Comparison of ENCODE assay signal across 1 cellular context in the genomic region with DNA sequence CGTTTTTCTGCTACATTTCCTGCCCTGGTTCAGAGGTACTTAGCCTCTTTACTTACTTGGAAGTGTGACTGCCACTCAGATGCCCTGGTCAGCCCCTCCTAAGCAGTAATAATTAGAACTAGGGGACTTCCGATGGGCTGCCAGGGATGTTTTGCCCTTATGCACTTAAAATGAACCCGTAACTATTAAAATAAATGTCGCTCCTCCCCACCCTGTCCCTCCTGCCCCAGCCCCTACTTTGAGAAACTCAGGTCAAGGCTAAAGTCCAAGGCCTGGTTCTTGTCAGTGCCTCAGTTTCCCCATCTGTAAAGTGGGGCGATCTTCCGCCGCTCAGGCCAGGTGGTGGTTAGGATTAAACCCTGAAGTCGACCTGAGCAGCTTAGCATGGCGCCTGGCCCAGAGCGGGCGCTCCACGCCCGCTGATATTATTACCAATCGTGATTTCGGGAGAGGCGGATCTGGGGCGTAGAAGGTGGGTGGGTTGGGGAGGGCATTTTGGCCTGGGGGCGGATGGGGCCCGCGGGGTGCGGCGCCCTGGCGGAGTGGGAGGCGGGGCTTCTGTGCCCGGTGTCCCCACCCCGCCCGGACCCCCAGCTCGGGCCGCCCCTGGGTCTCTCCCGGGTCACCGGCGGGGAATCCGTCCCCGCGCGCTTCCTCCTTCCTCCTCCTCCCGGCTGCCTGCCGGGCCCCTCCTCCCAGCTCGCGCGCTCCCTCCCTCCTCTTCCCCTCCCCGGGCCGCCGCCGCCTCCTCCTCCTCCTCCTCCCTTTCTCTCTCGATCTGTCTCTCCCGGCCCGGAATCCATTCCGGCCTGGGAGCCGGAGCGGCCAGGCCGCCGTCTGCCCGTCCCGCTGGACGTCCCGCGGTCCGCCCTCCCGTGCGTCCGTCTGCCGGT.
TF ChIP-seq lines count a peak whose summit lies in the region.

A gene (plus strand): TSS at position 802 of the 893 bp plus-strand sequence. CDS start 38,014 bp downstream, outside the sequence.

TF ChIP-seq in HepG2, 621 proteins besides CTCF, POLR2A, EP300 and RAD21 (continued from another document and continues in another):
- TF ChIP-seq, protein P1, sequence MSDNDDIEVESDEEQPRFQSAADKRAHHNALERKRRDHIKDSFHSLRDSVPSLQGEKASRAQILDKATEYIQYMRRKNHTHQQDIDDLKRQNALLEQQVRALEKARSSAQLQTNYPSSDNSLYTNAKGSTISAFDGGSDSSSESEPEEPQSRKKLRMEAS (IDR thresholded peaks at IDR 0.05) = peak; percentile 36; the same call in 1 of the 2 replicates
- no peak for TF ChIP-seq ZNF678 (CRISPR knock-in tag; IDR thresholded peaks at IDR 0.05)
- no peak for TF ChIP-seq ZNF569 (CRISPR knock-in tag; IDR thresholded peaks at IDR 0.05; ENCODE audit: borderline replicate concordance)
- TF ChIP-seq ZFYVE20 (CRISPR knock-in tag; IDR thresholded peaks at IDR 0.05; ENCODE audit: borderline replicate concordance, low read depth) = peak; percentile 77; the same call in 1 of the 2 replicates
- 0 out of 2 replicates have a peak, but pooled peaks have one; percentile 17 for TF ChIP-seq ZNF335 (CRISPR knock-in tag; IDR thresholded peaks at IDR 0.05)
- TF ChIP-seq CBFB (CRISPR knock-in tag; IDR thresholded peaks at IDR 0.05) = 0 out of 2 replicates have a peak, but pooled peaks have one; percentile 46
- peak in 1 of 2 experiments; percentile 49; a peak in 2 of 4 replicates for TF ChIP-seq KLF16 (CRISPR knock-in tag; IDR thresholded peaks at IDR 0.05)
- no peak for TF ChIP-seq ATAD3A (CRISPR knock-in tag; IDR thresholded peaks at IDR 0.05)
- no peak for TF ChIP-seq ZBTB21 (CRISPR knock-in tag; IDR thresholded peaks at IDR 0.05)
- TF ChIP-seq ELF4 (CRISPR knock-in tag; IDR thresholded peaks at IDR 0.05; ENCODE audit: borderline replicate concordance) = peak; percentile 34; the same call in 1 of the 2 replicates
- peak; percentile 89 for TF ChIP-seq ZNF883 (CRISPR knock-in tag; IDR thresholded peaks at IDR 0.05; ENCODE audit: not compliant biosample characterization)
- TF ChIP-seq MED13 (CRISPR knock-in tag; IDR thresholded peaks at IDR 0.05) = no peak; the same call in 1 of the 2 replicates
- TF ChIP-seq NR3C1 (CRISPR knock-in tag; IDR thresholded peaks at IDR 0.05) = no peak
- TF ChIP-seq SP4 (CRISPR knock-in tag; IDR thresholded peaks at IDR 0.05) = 0 out of 2 replicates have a peak, but pooled peaks have one; percentile 39
- TF ChIP-seq PTBP1 (IDR thresholded peaks at IDR 0.05; ENCODE audit: low read depth, low read length, poor library complexity, severe bottlenecking) = peak; percentile 87
- TF ChIP-seq, protein P2, sequence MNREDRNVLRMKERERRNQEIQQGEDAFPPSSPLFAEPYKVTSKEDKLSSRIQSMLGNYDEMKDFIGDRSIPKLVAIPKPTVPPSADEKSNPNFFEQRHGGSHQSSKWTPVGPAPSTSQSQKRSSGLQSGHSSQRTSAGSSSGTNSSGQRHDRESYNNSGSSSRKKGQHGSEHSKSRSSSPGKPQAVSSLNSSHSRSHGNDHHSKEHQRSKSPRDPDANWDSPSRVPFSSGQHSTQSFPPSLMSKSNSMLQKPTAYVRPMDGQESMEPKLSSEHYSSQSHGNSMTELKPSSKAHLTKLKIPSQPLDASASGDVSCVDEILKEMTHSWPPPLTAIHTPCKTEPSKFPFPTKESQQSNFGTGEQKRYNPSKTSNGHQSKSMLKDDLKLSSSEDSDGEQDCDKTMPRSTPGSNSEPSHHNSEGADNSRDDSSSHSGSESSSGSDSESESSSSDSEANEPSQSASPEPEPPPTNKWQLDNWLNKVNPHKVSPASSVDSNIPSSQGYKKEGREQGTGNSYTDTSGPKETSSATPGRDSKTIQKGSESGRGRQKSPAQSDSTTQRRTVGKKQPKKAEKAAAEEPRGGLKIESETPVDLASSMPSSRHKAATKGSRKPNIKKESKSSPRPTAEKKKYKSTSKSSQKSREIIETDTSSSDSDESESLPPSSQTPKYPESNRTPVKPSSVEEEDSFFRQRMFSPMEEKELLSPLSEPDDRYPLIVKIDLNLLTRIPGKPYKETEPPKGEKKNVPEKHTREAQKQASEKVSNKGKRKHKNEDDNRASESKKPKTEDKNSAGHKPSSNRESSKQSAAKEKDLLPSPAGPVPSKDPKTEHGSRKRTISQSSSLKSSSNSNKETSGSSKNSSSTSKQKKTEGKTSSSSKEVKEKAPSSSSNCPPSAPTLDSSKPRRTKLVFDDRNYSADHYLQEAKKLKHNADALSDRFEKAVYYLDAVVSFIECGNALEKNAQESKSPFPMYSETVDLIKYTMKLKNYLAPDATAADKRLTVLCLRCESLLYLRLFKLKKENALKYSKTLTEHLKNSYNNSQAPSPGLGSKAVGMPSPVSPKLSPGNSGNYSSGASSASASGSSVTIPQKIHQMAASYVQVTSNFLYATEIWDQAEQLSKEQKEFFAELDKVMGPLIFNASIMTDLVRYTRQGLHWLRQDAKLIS (CRISPR knock-in tag; IDR thresholded peaks at IDR 0.05) = no peak; the same call in 1 of the 2 replicates
- TF ChIP-seq CHCHD3 (CRISPR knock-in tag; IDR thresholded peaks at IDR 0.05) = no peak
- TF ChIP-seq SRF (IDR thresholded peaks at IDR 0.05; ENCODE audit: low read depth, low read length) = no peak
- TF ChIP-seq, protein P3, sequence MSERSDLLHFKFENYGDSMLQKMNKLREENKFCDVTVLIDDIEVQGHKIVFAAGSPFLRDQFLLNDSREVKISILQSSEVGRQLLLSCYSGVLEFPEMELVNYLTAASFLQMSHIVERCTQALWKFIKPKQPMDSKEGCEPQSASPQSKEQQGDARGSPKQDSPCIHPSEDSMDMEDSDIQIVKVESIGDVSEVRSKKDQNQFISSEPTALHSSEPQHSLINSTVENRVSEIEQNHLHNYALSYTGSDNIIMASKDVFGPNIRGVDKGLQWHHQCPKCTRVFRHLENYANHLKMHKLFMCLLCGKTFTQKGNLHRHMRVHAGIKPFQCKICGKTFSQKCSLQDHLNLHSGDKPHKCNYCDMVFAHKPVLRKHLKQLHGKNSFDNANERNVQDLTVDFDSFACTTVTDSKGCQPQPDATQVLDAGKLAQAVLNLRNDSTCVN (CRISPR knock-in tag; IDR thresholded peaks at IDR 0.05; ENCODE audit: borderline replicate concordance) = no peak
- TF ChIP-seq ELF3 (CRISPR knock-in tag; IDR thresholded peaks at IDR 0.05) = peak; percentile 90
- peak; percentile 5; the same call in 1 of the 2 replicates for TF ChIP-seq HNF4G (IDR thresholded peaks at IDR 0.05; ENCODE audit: borderline replicate concordance, low read depth, low read length)
- no peak for TF ChIP-seq HNF4G (CRISPR knock-in tag; IDR thresholded peaks at IDR 0.05; ENCODE audit: borderline replicate concordance, low read depth)
- TF ChIP-seq CC2D1A (CRISPR knock-in tag; IDR thresholded peaks at IDR 0.05) = no peak
- TF ChIP-seq ZNF644 (CRISPR knock-in tag; IDR thresholded peaks at IDR 0.05; ENCODE audit: low read depth) = no peak
- peak; percentile 71; the same call in 1 of the 2 replicates for TF ChIP-seq NFKB2 (CRISPR knock-in tag; IDR thresholded peaks at IDR 0.05; ENCODE audit: borderline replicate concordance)
- TF ChIP-seq, protein P4, sequence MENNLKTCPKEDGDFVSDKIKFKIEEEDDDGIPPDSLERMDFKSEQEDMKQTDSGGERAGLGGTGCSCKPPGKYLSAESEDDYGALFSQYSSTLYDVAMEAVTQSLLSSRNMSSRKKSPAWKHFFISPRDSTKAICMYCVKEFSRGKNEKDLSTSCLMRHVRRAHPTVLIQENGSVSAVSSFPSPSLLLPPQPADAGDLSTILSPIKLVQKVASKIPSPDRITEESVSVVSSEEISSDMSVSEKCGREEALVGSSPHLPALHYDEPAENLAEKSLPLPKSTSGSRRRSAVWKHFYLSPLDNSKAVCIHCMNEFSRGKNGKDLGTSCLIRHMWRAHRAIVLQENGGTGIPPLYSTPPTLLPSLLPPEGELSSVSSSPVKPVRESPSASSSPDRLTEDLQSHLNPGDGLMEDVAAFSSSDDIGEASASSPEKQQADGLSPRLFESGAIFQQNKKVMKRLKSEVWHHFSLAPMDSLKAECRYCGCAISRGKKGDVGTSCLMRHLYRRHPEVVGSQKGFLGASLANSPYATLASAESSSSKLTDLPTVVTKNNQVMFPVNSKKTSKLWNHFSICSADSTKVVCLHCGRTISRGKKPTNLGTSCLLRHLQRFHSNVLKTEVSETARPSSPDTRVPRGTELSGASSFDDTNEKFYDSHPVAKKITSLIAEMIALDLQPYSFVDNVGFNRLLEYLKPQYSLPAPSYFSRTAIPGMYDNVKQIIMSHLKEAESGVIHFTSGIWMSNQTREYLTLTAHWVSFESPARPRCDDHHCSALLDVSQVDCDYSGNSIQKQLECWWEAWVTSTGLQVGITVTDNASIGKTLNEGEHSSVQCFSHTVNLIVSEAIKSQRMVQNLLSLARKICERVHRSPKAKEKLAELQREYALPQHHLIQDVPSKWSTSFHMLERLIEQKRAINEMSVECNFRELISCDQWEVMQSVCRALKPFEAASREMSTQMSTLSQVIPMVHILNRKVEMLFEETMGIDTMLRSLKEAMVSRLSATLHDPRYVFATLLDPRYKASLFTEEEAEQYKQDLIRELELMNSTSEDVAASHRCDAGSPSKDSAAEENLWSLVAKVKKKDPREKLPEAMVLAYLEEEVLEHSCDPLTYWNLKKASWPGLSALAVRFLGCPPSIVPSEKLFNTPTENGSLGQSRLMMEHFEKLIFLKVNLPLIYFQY (CRISPR knock-in tag; IDR thresholded peaks at IDR 0.05; ENCODE audit: borderline replicate concordance) = peak; percentile 82; the same call in 1 of the 2 replicates
- TF ChIP-seq JARID2 (CRISPR knock-in tag; IDR thresholded peaks at IDR 0.05; ENCODE audit: insufficient replicate concordance) = no peak
- TF ChIP-seq ZNF263 (CRISPR knock-in tag; IDR thresholded peaks at IDR 0.05) = peak; percentile 98
- no peak for TF ChIP-seq ZNF224 (CRISPR knock-in tag; IDR thresholded peaks at IDR 0.05)
- TF ChIP-seq ZC3H13 (CRISPR knock-in tag; IDR thresholded peaks at IDR 0.05) = no peak
- TF ChIP-seq ZNF607 (CRISPR knock-in tag; IDR thresholded peaks at IDR 0.05; ENCODE audit: borderline replicate concordance) = no peak
- peak; percentile 66; the same call in 1 of the 2 replicates for TF ChIP-seq SP5 (CRISPR knock-in tag; IDR thresholded peaks at IDR 0.05; ENCODE audit: borderline replicate concordance, low read depth)
- no peak; the same call in none of the 2 replicates for TF ChIP-seq POLR2AphosphoS5 (IDR thresholded peaks at IDR 0.05; ENCODE audit: low read depth, low read length)
- peak; percentile 73 for TF ChIP-seq HOXA3 (CRISPR knock-in tag; IDR thresholded peaks at IDR 0.05)
- TF ChIP-seq, protein P5, sequence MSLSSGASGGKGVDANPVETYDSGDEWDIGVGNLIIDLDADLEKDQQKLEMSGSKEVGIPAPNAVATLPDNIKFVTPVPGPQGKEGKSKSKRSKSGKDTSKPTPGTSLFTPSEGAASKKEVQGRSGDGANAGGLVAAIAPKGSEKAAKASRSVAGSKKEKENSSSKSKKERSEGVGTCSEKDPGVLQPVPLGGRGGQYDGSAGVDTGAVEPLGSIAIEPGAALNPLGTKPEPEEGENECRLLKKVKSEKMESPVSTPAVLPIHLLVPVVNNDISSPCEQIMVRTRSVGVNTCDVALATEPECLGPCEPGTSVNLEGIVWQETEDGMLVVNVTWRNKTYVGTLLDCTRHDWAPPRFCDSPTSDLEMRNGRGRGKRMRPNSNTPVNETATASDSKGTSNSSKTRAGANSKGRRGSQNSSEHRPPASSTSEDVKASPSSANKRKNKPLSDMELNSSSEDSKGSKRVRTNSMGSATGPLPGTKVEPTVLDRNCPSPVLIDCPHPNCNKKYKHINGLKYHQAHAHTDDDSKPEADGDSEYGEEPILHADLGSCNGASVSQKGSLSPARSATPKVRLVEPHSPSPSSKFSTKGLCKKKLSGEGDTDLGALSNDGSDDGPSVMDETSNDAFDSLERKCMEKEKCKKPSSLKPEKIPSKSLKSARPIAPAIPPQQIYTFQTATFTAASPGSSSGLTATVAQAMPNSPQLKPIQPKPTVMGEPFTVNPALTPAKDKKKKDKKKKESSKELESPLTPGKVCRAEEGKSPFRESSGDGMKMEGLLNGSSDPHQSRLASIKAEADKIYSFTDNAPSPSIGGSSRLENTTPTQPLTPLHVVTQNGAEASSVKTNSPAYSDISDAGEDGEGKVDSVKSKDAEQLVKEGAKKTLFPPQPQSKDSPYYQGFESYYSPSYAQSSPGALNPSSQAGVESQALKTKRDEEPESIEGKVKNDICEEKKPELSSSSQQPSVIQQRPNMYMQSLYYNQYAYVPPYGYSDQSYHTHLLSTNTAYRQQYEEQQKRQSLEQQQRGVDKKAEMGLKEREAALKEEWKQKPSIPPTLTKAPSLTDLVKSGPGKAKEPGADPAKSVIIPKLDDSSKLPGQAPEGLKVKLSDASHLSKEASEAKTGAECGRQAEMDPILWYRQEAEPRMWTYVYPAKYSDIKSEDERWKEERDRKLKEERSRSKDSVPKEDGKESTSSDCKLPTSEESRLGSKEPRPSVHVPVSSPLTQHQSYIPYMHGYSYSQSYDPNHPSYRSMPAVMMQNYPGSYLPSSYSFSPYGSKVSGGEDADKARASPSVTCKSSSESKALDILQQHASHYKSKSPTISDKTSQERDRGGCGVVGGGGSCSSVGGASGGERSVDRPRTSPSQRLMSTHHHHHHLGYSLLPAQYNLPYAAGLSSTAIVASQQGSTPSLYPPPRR (CRISPR knock-in tag; IDR thresholded peaks at IDR 0.05; ENCODE audit: borderline replicate concordance) = 0 out of 2 replicates have a peak, but pooled peaks have one; percentile 38
- no peak for TF ChIP-seq ZNF773 (CRISPR knock-in tag; IDR thresholded peaks at IDR 0.05; ENCODE audit: borderline replicate concordance)
- TF ChIP-seq, protein P6, sequence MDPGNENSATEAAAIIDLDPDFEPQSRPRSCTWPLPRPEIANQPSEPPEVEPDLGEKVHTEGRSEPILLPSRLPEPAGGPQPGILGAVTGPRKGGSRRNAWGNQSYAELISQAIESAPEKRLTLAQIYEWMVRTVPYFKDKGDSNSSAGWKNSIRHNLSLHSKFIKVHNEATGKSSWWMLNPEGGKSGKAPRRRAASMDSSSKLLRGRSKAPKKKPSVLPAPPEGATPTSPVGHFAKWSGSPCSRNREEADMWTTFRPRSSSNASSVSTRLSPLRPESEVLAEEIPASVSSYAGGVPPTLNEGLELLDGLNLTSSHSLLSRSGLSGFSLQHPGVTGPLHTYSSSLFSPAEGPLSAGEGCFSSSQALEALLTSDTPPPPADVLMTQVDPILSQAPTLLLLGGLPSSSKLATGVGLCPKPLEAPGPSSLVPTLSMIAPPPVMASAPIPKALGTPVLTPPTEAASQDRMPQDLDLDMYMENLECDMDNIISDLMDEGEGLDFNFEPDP (CRISPR knock-in tag; conservative IDR thresholded peaks at IDR 0.05) = no peak
- TF ChIP-seq ZNF558 (CRISPR knock-in tag; IDR thresholded peaks at IDR 0.05; ENCODE audit: borderline replicate concordance) = 0 out of 2 replicates have a peak, but pooled peaks have one; percentile 49
- TF ChIP-seq, protein P7, sequence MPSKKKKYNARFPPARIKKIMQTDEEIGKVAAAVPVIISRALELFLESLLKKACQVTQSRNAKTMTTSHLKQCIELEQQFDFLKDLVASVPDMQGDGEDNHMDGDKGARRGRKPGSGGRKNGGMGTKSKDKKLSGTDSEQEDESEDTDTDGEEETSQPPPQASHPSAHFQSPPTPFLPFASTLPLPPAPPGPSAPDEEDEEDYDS (CRISPR knock-in tag; IDR thresholded peaks at IDR 0.05) = no peak
- TF ChIP-seq SRY (CRISPR knock-in tag; IDR thresholded peaks at IDR 0.05) = no peak
- 0 out of 2 replicates have a peak, but pooled peaks have one; percentile 44 for TF ChIP-seq KLF6 (CRISPR knock-in tag; IDR thresholded peaks at IDR 0.05)
- no peak for TF ChIP-seq GTF3A (CRISPR knock-in tag; conservative IDR thresholded peaks at IDR 0.05)
- TF ChIP-seq ZSCAN21 (CRISPR knock-in tag; IDR thresholded peaks at IDR 0.05; ENCODE audit: borderline replicate concordance) = 0 out of 2 replicates have a peak, but pooled peaks have one; percentile 50
